20 cellular contexts compared by ENCODE assay signal in genomic region chr16:20621406-20621805, GRCh38. TPM values are rescaled to one million over a fixed set of nuclear protein-coding genes. Genes with fewer than 3 reads are reported as not detected.
DNase-seq lines count a peak whose midpoint lies in the region; ATAC-seq, FAIRE-seq and TF ChIP-seq lines count a peak whose summit lies in the region.
"Had no signal": no experiment of that assay in that cellular context is flagged by ENCODE, and none has a peak within 500 bp of the region (broad histone marks: within the 10 kb centered on the region; RNA-seq: fewer than 3 reads in every experiment).

No MANE protein-coding gene starts in this region.

- DNase-seq in K562 (ENCODE audit: extremely low read depth in 1 of 4, low spot score in 3 of 4) = no peak
- no peak for DNase-seq in H1 (ENCODE audit: low read depth in 1 of 2, low spot score in 2 of 2)
- DNase-seq in right lobe of liver = no peak
- no peak for DNase-seq in upper lobe of right lung
- DNase-seq in PC-9 = no peak
- DNase-seq in mammary epithelial cell = no peak
- DNase-seq: ACHN; BE2C; C1 segment of cervical spinal cord; Caco-2; CD4-positive, CD25-positive, alpha-beta regulatory T cell; H7; HFFc6 had no signal

- no peak overlapping the region for H2BK120ac ChIP-seq in H1 (replicated peaks; ENCODE audit: low read depth, low read length)

- H3K18ac ChIP-seq in H1 (ENCODE audit: extremely low read depth, low read length) = peak overlapping the region; percentile 27; the same call in 1 of the 2 replicates

- H4K91ac ChIP-seq in H1 (replicated peaks; ENCODE audit: insufficient read length, low read length) = no peak overlapping the region

- H3K4me1 ChIP-seq in K562 (replicated peaks in 1 of 2; ENCODE audit: control insufficient read depth in 2 of 2, insufficient read depth in 2 of 2, low read length in 2 of 2) (no peaks in the 10 kb centered on the region), H1 (replicated peaks in 1 of 4; ENCODE audit: control insufficient read depth in 3 of 4, insufficient read depth in 4 of 4, low read length in 3 of 4) (peaks cover 0 to 6% (median 1%) of the 10 kb centered on the region in 4 experiments; a peak in 4 of 7 replicates), right lobe of liver (no peaks in the 10 kb centered on the region), upper lobe of right lung (no peaks in the 10 kb centered on the region), PC-9 (replicated peaks; ENCODE audit: insufficient read depth) (no peaks in the 10 kb centered on the region), mammary epithelial cell (ENCODE audit: insufficient read depth, low read length) (no peaks in the 10 kb centered on the region)
- H3K4me1 ChIP-seq: BE2C, Caco-2 had no signal

- H2AFZ ChIP-seq in K562 (ENCODE audit: low read depth, low read length) = no peak overlapping the region
- H2AFZ ChIP-seq in H1 (ENCODE audit: low read length) = no peak overlapping the region
- H2AFZ ChIP-seq in PC-9 = no peak overlapping the region
- H2AFZ ChIP-seq in mammary epithelial cell (ENCODE audit: low read depth, low read length) = no peak overlapping the region
- H2AFZ ChIP-seq: GM23338 had no signal

- peaks cover 5 to 25% of the 10 kb centered on the region in 2 experiments; a peak in 4 of 5 replicates for H3K27me3 ChIP-seq in K562 (ENCODE audit: control insufficient read depth in 2 of 2, insufficient read depth in 2 of 2, low read length in 2 of 2)
- H3K27me3 ChIP-seq in H1 (replicated peaks in 1 of 4; ENCODE audit: control insufficient read depth in 3 of 4, extremely low read depth in 1 of 4, insufficient read depth in 3 of 4, low read length in 3 of 4) = no peaks in the 10 kb centered on the region
- H3K27me3 ChIP-seq in right lobe of liver = no peaks in the 10 kb centered on the region
- no peaks in the 10 kb centered on the region for H3K27me3 ChIP-seq in upper lobe of right lung
- H3K27me3 ChIP-seq in PC-9 (ENCODE audit: insufficient read depth, low read depth) = peaks cover 44% of the 10 kb centered on the region
- H3K27me3 ChIP-seq in mammary epithelial cell (ENCODE audit: insufficient read depth, low read length) = no peaks in the 10 kb centered on the region
- H3K27me3 ChIP-seq: BE2C had no signal

- no peak overlapping the region for H3K56ac ChIP-seq in H1 (replicated peaks; ENCODE audit: insufficient read length, low read depth, low read length)

- H4K20me1 ChIP-seq in K562 (replicated peaks; ENCODE audit: control insufficient read depth, insufficient read depth, low read length) (no peaks in the 10 kb centered on the region), H1 (replicated peaks in 1 of 2; ENCODE audit: control insufficient read depth in 1 of 2, insufficient read depth in 2 of 2, low read length in 2 of 2) (no peaks in the 10 kb centered on the region), PC-9 (ENCODE audit: insufficient read depth) (no peaks in the 10 kb centered on the region), mammary epithelial cell (ENCODE audit: insufficient read depth, low read length) (no peaks in the 10 kb centered on the region)

- no peak overlapping the region for H4K5ac ChIP-seq in H1 (ENCODE audit: insufficient read length, low read depth, low read length)

- H3K23me2 ChIP-seq in H1 (ENCODE audit: low read depth, low read length) = peaks cover 5% of the 10 kb centered on the region; the same call in 1 of the 2 replicates

- H3K9me3 ChIP-seq in K562 (replicated peaks; ENCODE audit: control insufficient read depth, insufficient read depth, low read depth, low read length) = no peaks in the 10 kb centered on the region
- no peaks in the 10 kb centered on the region for H3K9me3 ChIP-seq in H1 (ENCODE audit: insufficient read depth in 2 of 2, low read depth in 1 of 2, low read length in 1 of 2)
- H3K9me3 ChIP-seq in right lobe of liver = no peaks in the 10 kb centered on the region
- H3K9me3 ChIP-seq in upper lobe of right lung = no peaks in the 10 kb centered on the region
- no peaks in the 10 kb centered on the region for H3K9me3 ChIP-seq in PC-9 (ENCODE audit: insufficient read depth, low read depth)
- H3K9me3 ChIP-seq in mammary epithelial cell (replicated peaks; ENCODE audit: insufficient read depth, low read length) = no peaks in the 10 kb centered on the region
- H3K9me3 ChIP-seq: BE2C, Caco-2 had no signal

- TF ChIP-seq CTCF in K562 (IDR thresholded peaks at IDR 0.05 in 2 of 3, conservative IDR thresholded peaks at IDR 0.05 in 1 of 3; ENCODE audit: insufficient read depth in 2 of 3, low read depth in 1 of 3, low read length in 3 of 3) (no peak), H1 (IDR thresholded peaks at IDR 0.05; ENCODE audit: control extremely low read depth in 1 of 3, insufficient read depth in 1 of 3, low read depth in 1 of 3, low read length in 3 of 3) (no peak), right lobe of liver (IDR thresholded peaks at IDR 0.05) (no peak), upper lobe of right lung (IDR thresholded peaks at IDR 0.05) (no peak), PC-9 (conservative IDR thresholded peaks at IDR 0.05) (no peak), mammary epithelial cell (conservative IDR thresholded peaks at IDR 0.05 in 1 of 2, IDR thresholded peaks at IDR 0.05 in 1 of 2; ENCODE audit: extremely low read depth in 1 of 2, insufficient read depth in 1 of 2, low read depth in 1 of 2, low read length in 2 of 2) (no peak)

- intact Hi-C loops in K562 (cut with micrococcal nuclease) = loop anchor here (5.0 kb wide), 1 partner anchor 71 kb away; no protein-coding TSS in a partner anchor
- intact Hi-C loops in right lobe of liver (cut with DNase I) = no loop called here
- intact Hi-C loops in upper lobe of right lung (cut with DNase I) = no loop called here
- intact Hi-C loops in PC-9 (cut with micrococcal nuclease; ENCODE audit: unreplicated experiment) = no loop called here
- intact Hi-C loops in mammary epithelial cell (cut with micrococcal nuclease) = no loop called here

- H3F3A ChIP-seq in PC-9 (ENCODE audit: insufficient read depth, low read depth) = no peaks in the 10 kb centered on the region

- no peaks in the 10 kb centered on the region for H3K36me3 ChIP-seq in K562 (ENCODE audit: control insufficient read depth, insufficient read depth, low read length)
- no peaks in the 10 kb centered on the region for H3K36me3 ChIP-seq in H1 (ENCODE audit: control insufficient read depth in 2 of 4, insufficient read depth in 4 of 4, low read length in 3 of 4)
- H3K36me3 ChIP-seq in right lobe of liver = no peaks in the 10 kb centered on the region
- no peaks in the 10 kb centered on the region for H3K36me3 ChIP-seq in upper lobe of right lung
- no peaks in the 10 kb centered on the region for H3K36me3 ChIP-seq in PC-9 (ENCODE audit: low read depth)
- H3K36me3 ChIP-seq in mammary epithelial cell (ENCODE audit: insufficient read depth, low read length) = no peaks in the 10 kb centered on the region
- H3K36me3 ChIP-seq: BE2C had no signal

- POLR2A ChIA-PET in K562 (lab: Yijun Ruan, JAX) (interaction anchor here (0.8 to 1.1 kb wide), 4 partner anchors 8 to 54 kb away, joined by 3 read pairs; no protein-coding TSS in a partner anchor), H1 (lab: Charles Lee; ENCODE audit: partially characterized antibody) (no interaction called here), PC-9 (lab: Charles Lee; ENCODE audit: unreplicated experiment) (no interaction called here)

- CTCF ChIA-PET in K562 (lab: Yijun Ruan, JAX; ENCODE audit: low intra/inter-chr PET ratio) = no interaction called here
- CTCF ChIA-PET in H1 (lab: Charles Lee; ENCODE audit: partially characterized antibody) = interaction anchor here (0.6 to 1.3 kb wide), 2 partner anchors 9 to 236 kb away, joined by 3 to 4 read pairs; no protein-coding TSS in a partner anchor
- CTCF ChIA-PET in PC-9 (lab: Charles Lee) = no interaction called here
- CTCF ChIA-PET in mammary epithelial cell (lab: Charles Lee; ENCODE audit: low non-redundant PET) = no interaction called here

- no peak for FAIRE-seq in K562 (lab: Jason Lieb, UNC)
- FAIRE-seq in H1 (lab: Jason Lieb, UNC) = no peak
- FAIRE-seq: A204.1, D721Med, G401.6, GM12891 had no signal

- no peak overlapping the region for H2BK15ac ChIP-seq in H1 (ENCODE audit: low read length)

- H3K14ac ChIP-seq in H1 (ENCODE audit: insufficient read length) = no peak overlapping the region

- dilution Hi-C loops in mammary epithelial cell (cut with HindIII; ENCODE audit: low sequenced_read_pairs) = no loop called here

- no peak overlapping the region for H3K9ac ChIP-seq in K562 (ENCODE audit: insufficient read depth in 1 of 2, low read depth in 2 of 2, low read length in 2 of 2)
- no peak overlapping the region for H3K9ac ChIP-seq in H1 (replicated peaks in 1 of 4; ENCODE audit: extremely low read depth in 1 of 4, low read depth in 3 of 4, low read length in 3 of 4)
- H3K9ac ChIP-seq in mammary epithelial cell (ENCODE audit: insufficient read depth, low read length) = no peak overlapping the region

- H2BK5ac ChIP-seq in H1 (ENCODE audit: low read depth, low read length) = no peak overlapping the region

- peaks cover 2% of the 10 kb centered on the region for H3K9me1 ChIP-seq in K562 (ENCODE audit: control insufficient read depth, insufficient read depth, low read length)

- TF ChIP-seq RAD21 in K562 (CRISPR knock-in tag; conservative IDR thresholded peaks at IDR 0.05 in 1 of 2, IDR thresholded peaks at IDR 0.05 in 1 of 2) (no peak), H1 (IDR thresholded peaks at IDR 0.05 in 1 of 2, conservative IDR thresholded peaks at IDR 0.05 in 1 of 2; ENCODE audit: low read depth in 2 of 2, low read length in 2 of 2) (no peak)

- 13% methylated on average over 6 of the region's 6 CpGs for WGBS in K562 (ENCODE audit: insufficient coverage, low coverage, missing lambda C conversion rate)
- 91% methylated on average over 6 of the region's 6 CpGs; no CpG with 5 or more reads in 1 of the 2 experiments for whole genome bisulfite sequencing in H1 (ENCODE audit: extremely low coverage in 1 of 2, insufficient coverage in 1 of 2, insufficient read length in 1 of 2, insufficient replicate concordance in 2 of 2, low coverage in 1 of 2, low lambda C conversion rate in 2 of 2, missing lambda C conversion rate in 1 of 2), 2 experiments
- WGBS in right lobe of liver (ENCODE audit: insufficient coverage, low coverage, low lambda C conversion rate, missing lambda C conversion rate) = 82% methylated on average over 6 of the region's 6 CpGs
- 69% methylated on average over 4 of the region's 6 CpGs for WGBS in mammary epithelial cell (ENCODE audit: low coverage, missing lambda C conversion rate)

- no peak for TF ChIP-seq EP300 in K562 (IDR thresholded peaks at IDR 0.05; ENCODE audit: low read length)
- no peak for TF ChIP-seq EP300 in H1 (IDR thresholded peaks at IDR 0.05; ENCODE audit: borderline replicate concordance in 1 of 2, low read depth in 2 of 2, low read length in 2 of 2)

- H2AK5ac ChIP-seq in H1 (ENCODE audit: low read depth, low read length) = no peak overlapping the region

- peak overlapping the region; percentile 74 for H3K4ac ChIP-seq in H1 (replicated peaks; ENCODE audit: insufficient read length, low read depth, low read length)

- peak; percentile 32 for ATAC-seq in K562
- ATAC-seq in right lobe of liver = peak in 3 of 4 donors; percentile 6 to 19 (median 14)
- ATAC-seq in upper lobe of right lung = peak; percentile 4
- no peak for ATAC-seq in GM18868 (IDR thresholded peaks at IDR 0.05; ENCODE audit: unreplicated experiment)
- ATAC-seq: HCT116 had no signal

- H3K27ac ChIP-seq in K562 (ENCODE audit: extremely low read depth, low read depth, low read length) (no peak overlapping the region), H1 (ENCODE audit: low read depth, low read length) (no peak overlapping the region), right lobe of liver (no peak overlapping the region), upper lobe of right lung (no peak overlapping the region), PC-9 (no peak overlapping the region), mammary epithelial cell (ENCODE audit: insufficient read depth, low read depth, low read length) (no peak overlapping the region)

- no peak overlapping the region for H4K8ac ChIP-seq in H1 (ENCODE audit: extremely low read depth, insufficient read depth, low read length)

- H3K4me3 ChIP-seq in K562 (no peak overlapping the region), H1 (ENCODE audit: extremely low read depth in 1 of 4, insufficient read depth in 2 of 4, low read depth in 3 of 4, low read length in 4 of 4) (no peak overlapping the region), right lobe of liver (no peak overlapping the region), upper lobe of right lung (no peak overlapping the region), PC-9 (no peak overlapping the region), mammary epithelial cell (replicated peaks in 1 of 3; ENCODE audit: insufficient read depth in 1 of 3, low read depth in 2 of 3, low read length in 3 of 3) (no peak overlapping the region)
- H3K4me3 ChIP-seq: GM23338 had no signal

- H3K9me2 ChIP-seq in PC-9 (ENCODE audit: insufficient read depth) = no peaks in the 10 kb centered on the region

- BruUV-seq in K562 (replicated peaks; lab: Mats Ljungman, UMichigan) (no TSS peak), PC-9 (replicated peaks; lab: Mats Ljungman, UMichigan) (no TSS peak), mammary epithelial cell (replicated peaks; lab: Mats Ljungman, UMichigan) (no TSS peak)

- H2BK20ac ChIP-seq in H1 (ENCODE audit: low read length) = peak overlapping the region; percentile 40; the same call in 1 of the 2 replicates

- in situ Hi-C loops in K562 (cut with MboI) (no loop called here), mammary epithelial cell (cut with MboI; ENCODE audit: low sequenced_read_pairs in 2 of 2) (no loop called here)

- no peak overlapping the region for H3K23ac ChIP-seq in H1 (ENCODE audit: insufficient read length)

- H3K79me2 ChIP-seq in K562 (ENCODE audit: control insufficient read depth, insufficient read depth, low read length) (no peaks in the 10 kb centered on the region), H1 (ENCODE audit: control insufficient read depth in 1 of 2, insufficient read depth in 2 of 2, low read length in 2 of 2) (no peaks in the 10 kb centered on the region), PC-9 (ENCODE audit: low read depth) (no peaks in the 10 kb centered on the region), mammary epithelial cell (ENCODE audit: insufficient read depth, low read length) (no peaks in the 10 kb centered on the region)

- H2BK12ac ChIP-seq in H1 (ENCODE audit: low read depth, low read length) = no peak overlapping the region; the same call in 1 of the 2 replicates

- TF ChIP-seq POLR2A in K562 (conservative IDR thresholded peaks at IDR 0.05) (no peak), H1 (IDR thresholded peaks at IDR 0.05; ENCODE audit: control extremely low read depth in 1 of 2, low read depth in 2 of 2, low read length in 2 of 2) (no peak), right lobe of liver (IDR thresholded peaks at IDR 0.05) (no peak)

- no peaks in the 10 kb centered on the region for H3K79me1 ChIP-seq in H1 (ENCODE audit: low read depth, low read length)

- H3K4me2 ChIP-seq in K562 (ENCODE audit: insufficient read depth, low read length) = no peak overlapping the region
- H3K4me2 ChIP-seq in H1 (ENCODE audit: insufficient read depth in 1 of 2, low read depth in 2 of 2, low read length in 2 of 2) = no peak overlapping the region
- H3K4me2 ChIP-seq in PC-9 = no peak overlapping the region
- H3K4me2 ChIP-seq in mammary epithelial cell (ENCODE audit: insufficient read depth, low read depth, low read length) = no peak overlapping the region
- H3K4me2 ChIP-seq: GM23338 had no signal

RNA-seq across cellular contexts. Expression of gene ACSM2B, which starts 45.2 kb away (rescaled TPM):
- not detected in 2 replicates for total RNA-seq in K562 (2011; cell fraction: chromatin; rRNA removed; ENCODE audit: low replicate concordance)
- total RNA-seq in K562 (2011; cell fraction: nucleolus; rRNA removed) = not detected in 2 replicates
- not detected in 2 replicates for total RNA-seq in K562 (2011; cell fraction: nucleoplasm; rRNA removed)
- total RNA-seq in K562 (2014; rRNA removed) = 0.16 TPM in 1 of 2 replicates, not detected in the other
- total RNA-seq in K562 (2014; rRNA removed; fragmentation: Illumina TruSeq; extraction: Trizol) = 0.22 and 0.69 TPM in 2 replicates
- total RNA-seq in K562 (2015; rRNA removed; fragmentation: Illumina TruSeq; extraction: Trizol) = not detected in 2 replicates
- total RNA-seq in K562 (2021) = 0.40 and 0.89 TPM in 2 replicates
- polyA plus RNA-seq in K562 (2011; rRNA removed) = not detected in 2 replicates
- not detected in 2 replicates for polyA plus RNA-seq in K562 (2011; cell fraction: cytosol; rRNA removed)
- polyA plus RNA-seq in K562 (2011; cell fraction: nucleus; rRNA removed) = not detected in 2 replicates
- polyA plus RNA-seq in K562 (2012) = 0.36 and 6.4 TPM in 2 replicates
- 0.06 and 0.10 TPM in 2 replicates for polyA plus RNA-seq in K562 (2014; fragmentation: Illumina TruSeq; extraction: Trizol)
- under 1 TPM; 0.45 to 0.64 TPM for polyA plus RNA-seq in K562 (2014; fragmentation: Nextera tagmentation; extraction: Ambion mirVana)
- 0.68 TPM in 1 of 2 replicates, not detected in the other for polyA plus RNA-seq in K562 (2014; rRNA removed)
- not detected in 2 replicates for polyA minus RNA-seq in K562 (2011; rRNA and poly(A)+ RNA removed)
- polyA minus RNA-seq in K562 (2011; cell fraction: cytosol; rRNA and poly(A)+ RNA removed) = not detected in 2 replicates
- not detected in 2 replicates for polyA minus RNA-seq in K562 (2011; cell fraction: nucleus; rRNA and poly(A)+ RNA removed)
- total RNA-seq in H1 (2021; fragmentation: NEBNext Ultra II Directional; extraction: Animal tissue kit (Norgen Biotek cat#: 25700)) = not detected in 2 replicates
- polyA plus RNA-seq in H1 (2011; rRNA removed) = not detected in 2 replicates
- polyA plus RNA-seq in H1 (2011; cell fraction: cytosol; rRNA removed) = not detected
- not detected for polyA plus RNA-seq in H1 (2011; cell fraction: nucleus; rRNA removed)
- polyA plus RNA-seq in H1 (2012, experiment 1 of 2) = not detected in 4 replicates
- not detected for polyA plus RNA-seq in H1 (2012, experiment 2 of 2)
- not detected for polyA plus RNA-seq in H1 (2013, experiment 1 of 2)
- not detected for polyA plus RNA-seq in H1 (2013, experiment 2 of 2)
- polyA minus RNA-seq in H1 (2011; rRNA and poly(A)+ RNA removed) = not detected in 2 replicates
- polyA minus RNA-seq in H1 (2011; cell fraction: cytosol; rRNA and poly(A)+ RNA removed) = not detected
- polyA minus RNA-seq in H1 (2011; cell fraction: nucleus; rRNA and poly(A)+ RNA removed) = not detected
- total RNA-seq in right lobe of liver = 100 to 1,000 TPM; 192 to 603 (median 408) TPM
- total RNA-seq in upper lobe of right lung = not detected
- not detected in 2 replicates for total RNA-seq in PC-9 (2021)
- total RNA-seq in mammary epithelial cell = not detected
- polyA plus RNA-seq in mammary epithelial cell = not detected
- not detected for polyA minus RNA-seq in mammary epithelial cell
- total RNA-seq: CD4-positive, CD25-positive, alpha-beta regulatory T cell; GM23338; H7; HFFc6 had no signal
- polyA plus RNA-seq: CD4-positive, CD25-positive, alpha-beta regulatory T cell; GM23338 had no signal

Comparison
In these comparisons a context has a peak if more than half of its experiments do, and no peak if none do; other contexts are left out.
1. RNA of gene ACSM2B, which starts 45.2 kb away (total RNA-seq): 192 to 603 TPM in right lobe of liver; 0.16 to 0.89 TPM in K562, not detected in upper lobe of right lung (single experiment), not detected in H1, not detected in PC-9 and not detected in mammary epithelial cell; every median in the first group is over 100 times any median in the second.